ENCODE assay signal across 17 cellular contexts in the genomic region with DNA sequence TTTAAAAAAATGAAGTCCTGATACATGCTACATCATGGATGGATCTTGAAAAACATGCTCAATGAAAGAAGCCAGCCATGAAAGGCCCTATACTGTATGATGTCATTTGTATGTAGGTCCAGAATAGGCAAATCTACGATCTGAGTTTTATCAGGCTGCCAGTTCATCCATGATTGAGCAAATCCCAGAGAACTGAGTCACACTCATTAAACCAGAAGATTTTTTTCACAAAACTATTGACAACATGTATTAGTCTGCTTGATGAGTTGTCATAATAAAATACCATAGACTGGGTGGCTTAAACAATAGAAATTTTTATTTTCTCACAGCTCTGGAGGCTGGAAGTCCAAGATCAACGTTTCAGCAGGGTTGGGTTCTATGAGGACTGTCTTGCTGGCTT.
A peak's percentile ranks its signal among the peaks of the same experiment; 100 is the strongest.
DNase-seq lines count a peak whose midpoint lies in the region; ATAC-seq and TF ChIP-seq lines count a peak whose summit lies in the region.
"Had no signal": no experiment of that assay in that cellular context is flagged by ENCODE, and none has a peak within 500 bp of the region (broad histone marks: within the 10 kb centered on the region; RNA-seq: fewer than 3 reads in every experiment).

No MANE protein-coding gene starts in this region.

- peak overlapping the region; percentile 82 for H2BK12ac ChIP-seq in trophoblast cell (ENCODE audit: low read length)

- peaks cover 53% of the 10 kb centered on the region for H3K79me1 ChIP-seq in trophoblast cell (ENCODE audit: low read length)

- H3K4ac ChIP-seq in trophoblast cell (ENCODE audit: low read depth, low read length): peak overlapping the region; percentile 28

- no peak overlapping the region for H2BK5ac ChIP-seq in trophoblast cell (ENCODE audit: low read depth, low read length, poor library complexity)

- no peaks in the 10 kb centered on the region for H3K9me3 ChIP-seq in trophoblast cell (ENCODE audit: insufficient read depth, low read depth, low read length)
- H3K9me3 ChIP-seq: Caco-2, SJSA1 had no signal

- H3K79me2 ChIP-seq in trophoblast cell (ENCODE audit: control insufficient read depth, insufficient read depth, low read length, poor library complexity): peaks cover 6% of the 10 kb centered on the region

- no peak overlapping the region for H4K91ac ChIP-seq in trophoblast cell (ENCODE audit: low read depth, low read length)

- WGBS in trophoblast cell (ENCODE audit: extremely low coverage, insufficient coverage, insufficient read length): no CpG with 5 or more reads among the region's 2 CpGs

- peak; percentile 73 for DNase-seq in HCEC 1CT
- peak; percentile 34 for DNase-seq in RPMI7951 (ENCODE audit: low read depth)
- DNase-seq in fibroblast of mammary gland (ENCODE audit: low read depth): peak; percentile 77
- DNase-seq in trophoblast cell: peak in 1 of 2 donors; percentile 41
- DNase-seq in stimulated activated CD4-positive, alpha-beta T cell treated with anti-CD3 and anti-CD28 coated beads, Interleukin-4, amount 100 ng/mL, for 1 hour: no peak
- DNase-seq in NCI-H226: no peak
- DNase-seq: AML-193, Caco-2, GOT3, Karpas-422, NCI-H1417, NCI-H1930, NCI-H2171, NCI-H510A treated with DMSO at 0.1 percent for 48 hours, RPMI8226 had no signal

- H3K23ac ChIP-seq in trophoblast cell (ENCODE audit: low read length): no peak overlapping the region

- no peak overlapping the region for H3K18ac ChIP-seq in trophoblast cell (ENCODE audit: low read length)

- no peak overlapping the region for H3K4me2 ChIP-seq in trophoblast cell (ENCODE audit: low read length)

- no peak overlapping the region for H3K27ac ChIP-seq in trophoblast cell (ENCODE audit: low read depth, low read length)
- H3K27ac ChIP-seq: SJSA1 had no signal

- H2AK5ac ChIP-seq in trophoblast cell (ENCODE audit: low read length): peak overlapping the region; percentile 88

- no peak for TF ChIP-seq CTCF in fibroblast of mammary gland (conservative IDR thresholded peaks at IDR 0.05; ENCODE audit: control insufficient read depth, insufficient read depth, low read depth, low read length)

- H3K9ac ChIP-seq in trophoblast cell (ENCODE audit: low read length): no peak overlapping the region

- H3K4me3 ChIP-seq in fibroblast of mammary gland (ENCODE audit: control insufficient read depth, low read depth, low read length) (no peak overlapping the region), trophoblast cell (ENCODE audit: low read depth, low read length) (no peak overlapping the region)
- H3K4me3 ChIP-seq: SJSA1 had no signal

- no peak overlapping the region for H4K8ac ChIP-seq in trophoblast cell (ENCODE audit: low read depth, low read length)

- ATAC-seq in GM21360 (IDR thresholded peaks at IDR 0.05; ENCODE audit: unreplicated experiment): no peak

- H3K4me1 ChIP-seq in trophoblast cell (ENCODE audit: control insufficient read depth in 1 of 2, insufficient read depth in 2 of 2, low read length in 2 of 2): peaks cover 14 to 20% of the 10 kb centered on the region in 2 experiments

- no peak overlapping the region for H2AFZ ChIP-seq in trophoblast cell (ENCODE audit: insufficient read depth, low read length, poor library complexity)

- peak overlapping the region; percentile 87 for H2BK120ac ChIP-seq in trophoblast cell (ENCODE audit: insufficient read depth, low read length, poor library complexity)

- peak overlapping the region; percentile 85 for H3K14ac ChIP-seq in trophoblast cell (ENCODE audit: low read length)

- no peaks in the 10 kb centered on the region for H3K36me3 ChIP-seq in trophoblast cell (ENCODE audit: control insufficient read depth in 1 of 2, insufficient read depth in 2 of 2, low read length in 2 of 2)
- H3K36me3 ChIP-seq: SJSA1 had no signal

- H3K27me3 ChIP-seq in trophoblast cell (ENCODE audit: insufficient read depth, low read length): no peaks in the 10 kb centered on the region
- H3K27me3 ChIP-seq: SJSA1 had no signal

- no peak overlapping the region for H4K12ac ChIP-seq in trophoblast cell (ENCODE audit: low read depth, low read length)

Comparison
In these comparisons a context has a peak if more than half of its experiments do, and no peak if none do; other contexts are left out.
1. DNase-seq: peak in HCEC 1CT (single experiment), RPMI7951 (single experiment) and fibroblast of mammary gland (single experiment); none in stimulated activated CD4-positive, alpha-beta T cell treated with anti-CD3 and anti-CD28 coated beads, Interleukin-4, amount 100 ng/mL, for 1 hour (single experiment) and NCI-H226 (single experiment).